15 cellular contexts compared by ENCODE assay signal in the genomic region with DNA sequence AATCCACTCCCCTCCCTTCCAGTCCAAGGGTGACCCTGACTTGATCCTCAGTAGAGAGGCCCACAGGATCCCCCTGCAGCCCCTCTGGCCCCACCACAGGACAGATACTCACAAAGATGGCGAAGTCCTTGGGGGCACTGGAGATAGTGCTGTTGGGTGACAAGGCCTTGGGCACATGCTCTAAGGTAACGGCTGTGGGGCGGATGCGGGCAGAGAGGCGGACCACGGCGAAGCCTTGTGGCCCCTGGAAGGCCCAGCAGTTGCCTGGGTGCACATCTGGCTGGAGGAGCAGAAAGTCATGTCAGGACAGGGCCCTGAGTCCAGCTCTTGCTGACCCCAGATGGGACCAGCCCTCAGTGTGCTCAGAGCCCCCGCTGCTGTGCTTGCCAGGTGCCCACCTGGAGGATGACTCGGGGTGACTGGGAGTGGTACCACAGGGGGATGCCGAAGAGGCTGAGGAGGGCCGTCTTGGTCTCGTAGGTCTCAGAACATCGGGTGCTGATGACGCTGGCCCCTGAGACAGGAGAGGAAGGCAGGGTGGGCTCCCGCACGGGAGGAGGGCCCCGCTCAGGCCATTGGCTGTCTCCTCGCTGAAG. TPM values are rescaled to one million over a fixed set of nuclear protein-coding genes. Genes with fewer than 3 reads are reported as not detected.
DNase-seq lines count a peak whose midpoint lies in the region; ATAC-seq and TF ChIP-seq lines count a peak whose summit lies in the region.
"Had no signal": no experiment of that assay in that cellular context is flagged by ENCODE, and none has a peak within 500 bp of the region (broad histone marks: within the 10 kb centered on the region; RNA-seq: fewer than 3 reads in every experiment).

No MANE protein-coding gene starts in this region.

- H3K4me1 ChIP-seq in BLaER1: peaks cover 89% of the 10 kb centered on the region
- H3K4me1 ChIP-seq in CD8-positive, alpha-beta T cell (ENCODE audit: insufficient read depth, low read length): peaks cover 88% of the 10 kb centered on the region
- peaks cover 23% of the 10 kb centered on the region for H3K4me1 ChIP-seq in lower lobe of right lung

- peaks cover 98% of the 10 kb centered on the region for H3K36me3 Mint-ChIP-seq in CD8-positive, alpha-beta T cell
- H3K36me3 Mint-ChIP-seq in activated naive CD8-positive, alpha-beta T cell: peaks cover 5% of the 10 kb centered on the region

- CTCF ChIA-PET in CD8-positive, alpha-beta T cell (lab: Charles Lee): interaction anchor here (2.0 to 8.5 kb wide), 2 partner anchors 11 to 14 kb away, joined by 6 to 125 read pairs; no protein-coding TSS in a partner anchor

- no peaks in the 10 kb centered on the region for H3K27me3 Mint-ChIP-seq in CD8-positive, alpha-beta T cell (ENCODE audit: low read depth)
- H3K27me3 Mint-ChIP-seq in activated naive CD8-positive, alpha-beta T cell: no peaks in the 10 kb centered on the region
- H3K27me3 Mint-ChIP-seq: progenitor cell of endocrine pancreas had no signal

- peak overlapping the region; percentile 53; the same call in 1 of the 2 replicates for H3K9ac ChIP-seq in BLaER1

- no peak overlapping the region for H3K4me3 Mint-ChIP-seq in CD8-positive, alpha-beta T cell
- H3K4me3 Mint-ChIP-seq in activated naive CD8-positive, alpha-beta T cell: no peak overlapping the region

- H4K20me1 ChIP-seq in BLaER1: peaks cover 100% of the 10 kb centered on the region

- peaks cover 64% of the 10 kb centered on the region for H3K4me1 Mint-ChIP-seq in CD8-positive, alpha-beta T cell (ENCODE audit: low read depth)
- H3K4me1 Mint-ChIP-seq in activated naive CD8-positive, alpha-beta T cell (ENCODE audit: low read depth): peaks cover 58% of the 10 kb centered on the region

- H3K9me3 Mint-ChIP-seq in CD8-positive, alpha-beta T cell: no peaks in the 10 kb centered on the region
- no peaks in the 10 kb centered on the region for H3K9me3 Mint-ChIP-seq in activated naive CD8-positive, alpha-beta T cell (ENCODE audit: low read depth)

- H3K27me3 ChIP-seq in BLaER1 (no peaks in the 10 kb centered on the region), lower lobe of right lung (ENCODE audit: low read depth) (no peaks in the 10 kb centered on the region)
- H3K27me3 ChIP-seq in CD8-positive, alpha-beta T cell (ENCODE audit: insufficient read depth, low read length): no peaks in the 10 kb centered on the region
- H3K27me3 ChIP-seq: breast epithelium, stomach had no signal

- no peak for DNase-seq in CD8-positive, alpha-beta T cell
- peak; percentile 29 for DNase-seq in lower lobe of right lung
- DNase-seq in stimulated activated CD4-positive, alpha-beta T cell treated with anti-CD3 and anti-CD28 coated beads, Interleukin-15, amount 100 ng/mL, for 24 hours: no peak
- DNase-seq: activated CD4-positive, alpha-beta T cell treated with anti-CD3 and anti-CD28 coated beads, Interleukin-2, amount 50 U/mL, for 1 hour; activated effector memory CD4-positive, alpha-beta T cell treated with Interleukin-2 at 50 U/mL for 16 hours; DMS53; NCI-H1105; NCI-H2171; stomach had no signal

- POLR2A ChIA-PET in CD8-positive, alpha-beta T cell (lab: Charles Lee): interaction anchor here (1.3 to 16.0 kb wide), 4 partner anchors 14 to 105 kb away, joined by 3 to 589 read pairs (median 5); a partner anchor contains a TSS

- TF ChIP-seq CTCF in CD8-positive, alpha-beta T cell (IDR thresholded peaks at IDR 0.05): no peak
- no peak for TF ChIP-seq CTCF in lower lobe of right lung (IDR thresholded peaks at IDR 0.05)

- H3K27ac ChIP-seq in BLaER1 (peak overlapping the region; percentile 41), lower lobe of right lung (no peak overlapping the region)
- peak overlapping the region; percentile 38 for H3K27ac ChIP-seq in CD8-positive, alpha-beta T cell (ENCODE audit: low read depth, low read length)

- intact Hi-C loops in CD8-positive, alpha-beta T cell (cut with DNase I, micrococcal nuclease): no loop called here
- intact Hi-C loops in lower lobe of right lung (cut with DNase I): no loop called here

- H3K4me3 ChIP-seq in BLaER1 (no peak overlapping the region), lower lobe of right lung (no peak overlapping the region)
- no peak overlapping the region for H3K4me3 ChIP-seq in CD8-positive, alpha-beta T cell (ENCODE audit: low read depth, low read length)
- H3K4me3 ChIP-seq: breast epithelium, stomach had no signal

- ATAC-seq in CD8-positive, alpha-beta T cell: no peak
- ATAC-seq in lower lobe of right lung (no peak), GM19452 (IDR thresholded peaks at IDR 0.05; ENCODE audit: unreplicated experiment) (no peak), GM18873 (IDR thresholded peaks at IDR 0.05; ENCODE audit: low FRiP score, unreplicated experiment) (no peak)

- H3K36me3 ChIP-seq in BLaER1 (peaks cover 100% of the 10 kb centered on the region), lower lobe of right lung (peaks cover 100% of the 10 kb centered on the region)
- H3K36me3 ChIP-seq in CD8-positive, alpha-beta T cell (ENCODE audit: insufficient read depth, low read length): peaks cover 86% of the 10 kb centered on the region

- no peaks in the 10 kb centered on the region for H3K9me3 ChIP-seq in BLaER1
- no peaks in the 10 kb centered on the region for H3K9me3 ChIP-seq in CD8-positive, alpha-beta T cell (ENCODE audit: low read length)
- no peaks in the 10 kb centered on the region for H3K9me3 ChIP-seq in lower lobe of right lung
- H3K9me3 ChIP-seq: breast epithelium, stomach had no signal

- H3K27ac Mint-ChIP-seq in CD8-positive, alpha-beta T cell: peak overlapping the region; percentile 89
- H3K27ac Mint-ChIP-seq in activated naive CD8-positive, alpha-beta T cell: peak overlapping the region; percentile 94
- H3K27ac Mint-ChIP-seq: progenitor cell of endocrine pancreas had no signal

- peak overlapping the region; percentile 73 for H3K4me2 ChIP-seq in BLaER1

RNA-seq across cellular contexts. Expression of a gene that starts 17.2 kb away (rescaled TPM):
- total RNA-seq in CD8-positive, alpha-beta T cell: 100 to 1,000 TPM; 431 to 454 TPM
- total RNA-seq in lower lobe of right lung: 209 TPM

RNA-seq across cellular contexts. Expression of a gene that starts 32.8 kb away (rescaled TPM):
- total RNA-seq in CD8-positive, alpha-beta T cell: 100 to 1,000 TPM; 341 to 346 TPM
- total RNA-seq in lower lobe of right lung: 66.7 TPM

RNA-seq across cellular contexts. Expression of a gene that starts 37.8 kb away (rescaled TPM):
- 100 to 1,000 TPM; 364 to 375 TPM for total RNA-seq in CD8-positive, alpha-beta T cell
- 44.7 TPM for total RNA-seq in lower lobe of right lung

RNA-seq across cellular contexts. Expression of a gene that starts 55.4 kb away (rescaled TPM):
- 1 to 10 TPM; 2.5 to 3.6 TPM for total RNA-seq in CD8-positive, alpha-beta T cell
- total RNA-seq in lower lobe of right lung: 21.3 TPM

RNA-seq across cellular contexts. Expression of a gene that starts 56.8 kb away (rescaled TPM):
- 10 to 100 TPM; 75.2 to 75.4 TPM for total RNA-seq in CD8-positive, alpha-beta T cell
- total RNA-seq in lower lobe of right lung: 42.2 TPM
